In genomic region chr3:4491873-4492239, GRCh38 we compare ENCODE assay signal across 10 cellular contexts. TPM values are rescaled to one million over a fixed set of nuclear protein-coding genes. Genes with fewer than 3 reads are reported as not detected.
A peak's percentile ranks its signal among the peaks of the same experiment; 100 is the strongest.
DNase-seq lines count a peak whose midpoint lies in the region; ATAC-seq, FAIRE-seq and TF ChIP-seq lines count a peak whose summit lies in the region.
"Had no signal": no experiment of that assay in that cellular context is flagged by ENCODE, and none has a peak within 500 bp of the region (broad histone marks: within the 10 kb centered on the region; RNA-seq: fewer than 3 reads in every experiment).

No MANE protein-coding gene starts in this region.

- TF ChIP-seq POLR2A in Peyer's patch (IDR thresholded peaks at IDR 0.05) (no peak), endothelial cell of umbilical vein (IDR thresholded peaks at IDR 0.05; ENCODE audit: low read depth, low read length) (no peak), ovary (IDR thresholded peaks at IDR 0.05) (no peak)

- H4K20me1 ChIP-seq in DND-41 (ENCODE audit: insufficient read depth, low read length) (no peaks in the 10 kb centered on the region), endothelial cell of umbilical vein (replicated peaks; ENCODE audit: control insufficient read depth, extremely low read depth, insufficient read depth, low read length) (no peaks in the 10 kb centered on the region)

- H3K4me1 ChIP-seq in DND-41 (ENCODE audit: insufficient read depth, low read length) (peaks cover 29% of the 10 kb centered on the region), Peyer's patch (peaks cover 0 to 11% (median 0%) of the 10 kb centered on the region in 4 donors), endothelial cell of umbilical vein (ENCODE audit: control insufficient read depth, extremely low read depth, insufficient read depth, low read length) (peaks cover 24% of the 10 kb centered on the region), ovary (ENCODE audit: insufficient read depth) (peaks cover 2% of the 10 kb centered on the region)

- H3K27me3 ChIP-seq in DND-41 (ENCODE audit: insufficient read depth, low read length, poor library complexity) = peaks cover 25% of the 10 kb centered on the region
- no peaks in the 10 kb centered on the region for H3K27me3 ChIP-seq in Peyer's patch
- peaks cover 0 to 2% of the 10 kb centered on the region in 2 experiments for H3K27me3 ChIP-seq in endothelial cell of umbilical vein (ENCODE audit: control insufficient read depth in 2 of 2, insufficient read depth in 2 of 2, low read length in 2 of 2)
- H3K27me3 ChIP-seq in ovary = no peaks in the 10 kb centered on the region

- H3K9me3 ChIP-seq in DND-41 (ENCODE audit: insufficient read depth, low read length, severe bottlenecking) = no peaks in the 10 kb centered on the region
- H3K9me3 ChIP-seq in Peyer's patch = no peaks in the 10 kb centered on the region
- H3K9me3 ChIP-seq in endothelial cell of umbilical vein (replicated peaks; ENCODE audit: control insufficient read depth, insufficient read depth, low read length) = no peaks in the 10 kb centered on the region
- H3K9me3 ChIP-seq in ovary = no peaks in the 10 kb centered on the region

- DNase-seq in DND-41 = no peak
- DNase-seq in Peyer's patch = no peak
- DNase-seq in endothelial cell of umbilical vein (ENCODE audit: low read depth, low spot score) = no peak
- no peak for DNase-seq in ovary
- DNase-seq in NCI-H524 (lab: John Stamatoyannopoulos, UW) = no peak
- DNase-seq in stimulated activated CD4-positive, alpha-beta T cell treated with anti-CD3 and anti-CD28 coated beads, Interleukin-12 subunit alpha, Interleukin-12 subunit beta, amount 100 ng/mL, for 4 hours = no peak
- DNase-seq in hippocampal formation (lab: John Stamatoyannopoulos, UW) = no peak
- DNase-seq: NCI-H510A had no signal

- TF ChIP-seq CTCF in DND-41 (IDR thresholded peaks at IDR 0.05; ENCODE audit: borderline replicate concordance, extremely low read depth, low read length, poor library complexity, severe bottlenecking) = no peak
- TF ChIP-seq CTCF in Peyer's patch (IDR thresholded peaks at IDR 0.05) = no peak
- TF ChIP-seq CTCF in endothelial cell of umbilical vein (IDR thresholded peaks at IDR 0.05; ENCODE audit: extremely low read depth in 1 of 2, insufficient read depth in 1 of 2, low read depth in 1 of 2, low read length in 2 of 2) = no peak
- TF ChIP-seq CTCF in ovary (IDR thresholded peaks at IDR 0.05) = no peak

- no peaks in the 10 kb centered on the region for H3K9me1 ChIP-seq in endothelial cell of umbilical vein (replicated peaks; ENCODE audit: control insufficient read depth, extremely low read depth, insufficient read depth, low read length)

- CTCF ChIA-PET in endothelial cell of umbilical vein (lab: Charles Lee) = interaction anchor here (0.6 to 8.6 kb wide), 9 partner anchors 11 to 141 kb away, joined by 3 to 111 read pairs (median 5); partner anchors contain the start of gene SUMF1

- H3K4me2 ChIP-seq in DND-41 (ENCODE audit: insufficient read depth, low read length) = peak overlapping the region; percentile 97
- peak overlapping the region; percentile 95 for H3K4me2 ChIP-seq in endothelial cell of umbilical vein (ENCODE audit: insufficient read depth, low read length)

- H3K27ac ChIP-seq in DND-41 (ENCODE audit: low read length) (no peak overlapping the region), Peyer's patch (peak overlapping the region in 1 of 4 donors; percentile 92), endothelial cell of umbilical vein (ENCODE audit: insufficient read depth, low read depth, low read length) (no peak overlapping the region), ovary (no peak overlapping the region)

- POLR2A ChIA-PET in endothelial cell of umbilical vein (lab: Charles Lee) = interaction anchor here (0.6 to 2.7 kb wide), 5 partner anchors 11 to 138 kb away, joined by 3 to 10 read pairs (median 3); partner anchors contain the start of gene SUMF1

- H3K4me3 ChIP-seq in DND-41 (ENCODE audit: low read depth in 1 of 2, low read length in 2 of 2) (peak overlapping the region; percentile 35 to 79; a peak in 3 of 4 replicates), Peyer's patch (peak overlapping the region; percentile 60 to 95 (median 76)), endothelial cell of umbilical vein (replicated peaks in 1 of 3; ENCODE audit: insufficient read depth in 1 of 3, low read depth in 1 of 3, low read length in 3 of 3) (peak overlapping the region in 2 of 3 experiments; percentile 75 to 88), ovary (peak overlapping the region; percentile 94)

- dilution Hi-C loops in endothelial cell of umbilical vein (cut with MboI; ENCODE audit: extremely low pct_ligation_motif_present, low sequenced_read_pairs) = no loop called here

- H3K9ac ChIP-seq in DND-41 (ENCODE audit: low read depth, low read length) = peak overlapping the region; percentile 60
- no peak overlapping the region for H3K9ac ChIP-seq in endothelial cell of umbilical vein (replicated peaks; ENCODE audit: extremely low read depth, insufficient read depth, low read length)

- WGBS in ovary, 3 donors = 30 to 37% (median 34%) methylated on average over 7 of the region's 7 CpGs

- H3K36me3 ChIP-seq in DND-41 (ENCODE audit: insufficient read depth, low read length) (no peaks in the 10 kb centered on the region), Peyer's patch (no peaks in the 10 kb centered on the region), endothelial cell of umbilical vein (ENCODE audit: control insufficient read depth in 2 of 2, extremely low read depth in 1 of 2, insufficient read depth in 2 of 2, low read length in 2 of 2) (no peaks in the 10 kb centered on the region), ovary (no peaks in the 10 kb centered on the region)

- no peak for FAIRE-seq in endothelial cell of umbilical vein (lab: Jason Lieb, UNC)
- FAIRE-seq: GM19239 had no signal

- no TSS peak for BruUV-seq in endothelial cell of umbilical vein (replicated peaks; lab: Mats Ljungman, UMichigan)

- H2AFZ ChIP-seq in DND-41 (ENCODE audit: low read depth, low read length) = peak overlapping the region; percentile 80; the same call in 1 of the 2 replicates
- no peak overlapping the region for H2AFZ ChIP-seq in endothelial cell of umbilical vein (ENCODE audit: low read depth, low read length)

- H3K79me2 ChIP-seq in DND-41 (ENCODE audit: insufficient read depth, low read length) (no peaks in the 10 kb centered on the region), endothelial cell of umbilical vein (ENCODE audit: control insufficient read depth, insufficient read depth, low read length) (no peaks in the 10 kb centered on the region)

- ATAC-seq in DND-41 (ENCODE audit: insufficient read depth, low read depth) (no peak), HG03039 (IDR thresholded peaks at IDR 0.05; ENCODE audit: unreplicated experiment) (no peak)

- intact Hi-C loops in endothelial cell of umbilical vein (cut with micrococcal nuclease) (loop anchor here (1.0 to 10.0 kb wide), 7 partner anchors 79 to 1317 kb away; partner anchors contain the start of genes BHLHE40, CRBN, EDEM1 and SETMAR), ovary (cut with DNase I) (loop anchor here in 2 of 4 donors (5.0 to 10.0 kb wide), 2 partner anchors 90 to 137 kb away; no protein-coding TSS in a partner anchor)

- no peak for TF ChIP-seq EP300 in ovary (IDR thresholded peaks at IDR 0.05)

TF ChIP-seq in endothelial cell of umbilical vein, 7 proteins besides CTCF, POLR2A, EP300 and RAD21:
- TF ChIP-seq GATA2 (IDR thresholded peaks at IDR 0.05; ENCODE audit: insufficient read depth, insufficient read length, low read depth, low read length) = no peak
- TF ChIP-seq EZH2 (IDR thresholded peaks at IDR 0.05; ENCODE audit: borderline replicate concordance, low read depth, low read length, severe bottlenecking) = no peak
TF ChIP-seq in endothelial cell of umbilical vein: peak in this region for 0.

RNA-seq across cellular contexts. Expression of gene ITPR1, which starts 1.3 kb away (rescaled TPM):
- total RNA-seq in Peyer's patch = 100 to 1,000 TPM in 1 of 4 donors, 10 to 100 TPM in 3; 13.3 to 142 (median 22.7) TPM
- 16.1 and 18.0 TPM in 2 replicates for total RNA-seq in endothelial cell of umbilical vein
- 3.2 and 5.1 TPM in 2 replicates for polyA plus RNA-seq in endothelial cell of umbilical vein
- polyA plus RNA-seq in endothelial cell of umbilical vein (2011; cell fraction: cytosol; rRNA removed) = 5.5 and 5.9 TPM in 2 replicates
- 16.2 and 19.6 TPM in 2 replicates for polyA plus RNA-seq in endothelial cell of umbilical vein (2011; cell fraction: nucleus; rRNA removed)
- polyA plus RNA-seq in endothelial cell of umbilical vein (2012) = 7.3 and 8.4 TPM in 2 replicates
- polyA minus RNA-seq in endothelial cell of umbilical vein = 31.9 and 37.1 TPM in 2 replicates
- polyA minus RNA-seq in endothelial cell of umbilical vein (2011; cell fraction: cytosol; rRNA and poly(A)+ RNA removed) = 188 TPM
- polyA minus RNA-seq in endothelial cell of umbilical vein (2011; cell fraction: nucleus; rRNA and poly(A)+ RNA removed) = 68.1 and 70.9 TPM in 2 replicates
- total RNA-seq in ovary = 100 to 1,000 TPM in 6 of 7 donors, 10 to 100 TPM in 1; 78.5 to 313 (median 146) TPM
- polyA plus RNA-seq in ovary = 100 to 1,000 TPM in 1 of 2 donors, 10 to 100 TPM in 1; 59.5 to 144 TPM

RNA-seq across cellular contexts. Expression of gene SUMF1, which starts 24.8 kb away (rescaled TPM):
- total RNA-seq in Peyer's patch = 10 to 100 TPM; 15.7 to 28.9 (median 26.8) TPM
- total RNA-seq in endothelial cell of umbilical vein = 26.6 and 31.5 TPM in 2 replicates
- polyA plus RNA-seq in endothelial cell of umbilical vein = 46.8 and 52.2 TPM in 2 replicates
- 31.8 and 34.5 TPM in 2 replicates for polyA plus RNA-seq in endothelial cell of umbilical vein (2011; cell fraction: cytosol; rRNA removed)
- 18.1 and 19.8 TPM in 2 replicates for polyA plus RNA-seq in endothelial cell of umbilical vein (2011; cell fraction: nucleus; rRNA removed)
- 27.8 and 28.8 TPM in 2 replicates for polyA plus RNA-seq in endothelial cell of umbilical vein (2012)
- polyA minus RNA-seq in endothelial cell of umbilical vein = 34.7 and 45.9 TPM in 2 replicates
- polyA minus RNA-seq in endothelial cell of umbilical vein (2011; cell fraction: cytosol; rRNA and poly(A)+ RNA removed) = 11.6 TPM
- polyA minus RNA-seq in endothelial cell of umbilical vein (2011; cell fraction: nucleus; rRNA and poly(A)+ RNA removed) = 26.6 and 28.3 TPM in 2 replicates
- total RNA-seq in ovary = 10 to 100 TPM; 21.3 to 57.2 (median 24.7) TPM
- polyA plus RNA-seq in ovary = 10 to 100 TPM; 17.6 to 31.0 TPM
